Comparison of ENCODE assay signal across 8 cellular contexts in the genomic region with DNA sequence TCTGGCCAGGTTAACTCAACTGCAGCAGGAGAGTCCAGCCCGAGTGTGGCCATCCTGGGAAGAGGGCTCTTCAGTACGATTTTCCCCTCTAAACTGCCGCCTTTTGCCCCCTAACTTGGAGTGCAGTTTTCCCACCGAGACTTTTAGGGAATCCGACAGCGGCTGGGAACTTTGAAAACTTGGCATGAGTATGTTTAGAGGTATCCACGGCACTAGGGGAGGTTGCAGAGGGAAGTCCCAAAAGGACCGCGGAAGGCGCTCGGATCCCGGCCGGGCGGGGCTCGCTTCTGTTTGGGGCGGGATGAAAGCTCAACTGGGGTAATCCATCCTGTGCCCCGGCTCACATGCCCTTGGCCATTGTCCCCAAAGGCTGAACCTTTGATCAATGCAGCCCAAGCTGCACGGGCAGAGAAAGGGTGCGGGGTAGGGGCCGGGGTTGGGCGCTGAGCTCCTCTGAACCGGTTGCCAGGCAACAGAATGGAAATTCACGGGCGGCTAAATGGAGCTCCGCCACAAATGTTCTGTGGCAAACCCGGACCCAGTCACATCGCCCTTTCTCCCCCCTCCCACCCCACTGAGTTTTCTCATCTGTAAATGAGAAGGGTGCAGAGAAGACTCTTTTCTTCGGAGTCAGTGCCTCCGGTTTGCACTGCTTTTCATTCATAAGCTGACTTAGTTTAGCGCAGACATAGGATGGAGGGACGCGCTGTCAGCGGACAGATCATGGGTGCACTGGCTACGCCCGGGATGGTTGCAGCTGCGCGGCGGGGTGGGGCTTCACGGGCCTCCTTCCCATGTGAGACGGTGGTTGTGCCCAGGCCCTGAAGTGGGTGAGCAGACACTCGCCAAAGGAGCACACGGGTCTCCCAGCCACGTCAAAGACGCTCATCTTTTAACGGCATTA. TPM values are rescaled to one million over a fixed set of nuclear protein-coding genes. Genes with fewer than 3 reads are reported as not detected.
DNase-seq lines count a peak whose midpoint lies in the region; ATAC-seq and TF ChIP-seq lines count a peak whose summit lies in the region.

No MANE protein-coding gene starts in this region.

- 1 to 4% (median 3%) methylated on average over 41 to 45 of the region's 45 CpGs for WGBS in stomach, 5 donors

- ATAC-seq in left lung = no peak

- H3K4me3 ChIP-seq in left lung (peak overlapping the region; percentile 58), stomach (peak overlapping the region; percentile 54 to 75 (median 65))

- peak; percentile 41 for DNase-seq in activated CD4-positive, alpha-beta T cell treated with anti-CD3 and anti-CD28 coated beads for 48 hours
- no peak for DNase-seq in activated CD4-positive, alpha-beta T cell treated with anti-CD3 and anti-CD28 coated beads, Interleukin-2, amount 50 U/mL, for 1 hour
- DNase-seq in NCI-H748 (lab: John Stamatoyannopoulos, UW; ENCODE audit: unreplicated experiment) = peak; percentile 82
- DNase-seq in chondrocyte (ENCODE audit: low spot score) = no peak
- peak in 1 of 2 donors; percentile 78 for DNase-seq in left lung
- DNase-seq in stomach = no peak
- DNase-seq in DMS153 (lab: John Stamatoyannopoulos, UW) = no peak
- DNase-seq in COLO829 (ENCODE audit: low spot score) = no peak

- peaks cover 69 to 99% of the 10 kb centered on the region in 2 donors for H3K27me3 ChIP-seq in left lung
- peaks cover 0 to 94% (median 54%) of the 10 kb centered on the region in 3 donors for H3K27me3 ChIP-seq in stomach

- peaks cover 29% of the 10 kb centered on the region for H3K4me1 Mint-ChIP-seq in chondrocyte (ENCODE audit: low read depth)

- intact Hi-C loops in left lung (cut with DNase I) (no loop called here), stomach (cut with DNase I; ENCODE audit: low total_unique reads) (no loop called here)

- H3K27ac Mint-ChIP-seq in chondrocyte (ENCODE audit: unreplicated experiment) = no peak overlapping the region

- H3K36me3 ChIP-seq in left lung = no peaks in the 10 kb centered on the region
- no peaks in the 10 kb centered on the region for H3K36me3 ChIP-seq in stomach

- peaks cover 48% of the 10 kb centered on the region for H3K27me3 Mint-ChIP-seq in chondrocyte (ENCODE audit: low read depth)

- TF ChIP-seq EP300 in stomach (IDR thresholded peaks at IDR 0.05) = no peak

- TF ChIP-seq POLR2A in stomach (IDR thresholded peaks at IDR 0.05) = no peak

- peak overlapping the region; percentile 65 for H3K4me3 Mint-ChIP-seq in chondrocyte (ENCODE audit: unreplicated experiment)

- H3K9me3 Mint-ChIP-seq in chondrocyte (ENCODE audit: low read depth) = no peaks in the 10 kb centered on the region

- H3K4me1 ChIP-seq in left lung (peaks cover 13 to 37% of the 10 kb centered on the region in 2 donors), stomach (peaks cover 28 to 43% (median 40%) of the 10 kb centered on the region in 4 donors)

- H3K9me3 ChIP-seq in left lung (no peaks in the 10 kb centered on the region), stomach (no peaks in the 10 kb centered on the region)

- H3K36me3 Mint-ChIP-seq in chondrocyte (ENCODE audit: low read depth) = no peaks in the 10 kb centered on the region

- peak overlapping the region in 1 of 2 donors; percentile 28 for H3K27ac ChIP-seq in left lung
- H3K27ac ChIP-seq in stomach = peak overlapping the region in 3 of 5 donors; percentile 20 to 31 (median 29)

- TF ChIP-seq CTCF in chondrocyte (IDR thresholded peaks at IDR 0.05) = no peak
- TF ChIP-seq CTCF in left lung (IDR thresholded peaks at IDR 0.05) = no peak
- no peak for TF ChIP-seq CTCF in stomach (IDR thresholded peaks at IDR 0.05)

RNA-seq across cellular contexts. Expression of gene BMP6, which starts 2.3 kb away (rescaled TPM):
- 0.49 to 0.50 TPM in 2 of 3 replicates, not detected in the other for total RNA-seq in chondrocyte
- 10 to 100 TPM in 1 of 2 donors, 1 to 10 TPM in 1; 5.8 to 18.7 TPM for total RNA-seq in left lung
- 10 to 100 TPM in 1 of 5 donors, 1 to 10 TPM in 2, under 1 TPM in 1, not detected in 1; 0.89 to 15.8 (median 4.5) TPM for total RNA-seq in stomach
- polyA plus RNA-seq in stomach = 1 to 10 TPM in 2 of 3 donors, under 1 TPM in 1; 0.50 to 2.7 (median 1.4) TPM

Comparison
In these comparisons a context has a peak if more than half of its experiments do, and no peak if none do; other contexts are left out.
1. DNase-seq: peak in activated CD4-positive, alpha-beta T cell treated with anti-CD3 and anti-CD28 coated beads for 48 hours (single experiment) and NCI-H748 (single experiment); none in activated CD4-positive, alpha-beta T cell treated with anti-CD3 and anti-CD28 coated beads, Interleukin-2, amount 50 U/mL, for 1 hour (single experiment), chondrocyte (single experiment), stomach (single experiment), DMS153 (single experiment) and COLO829 (single experiment).